In the genomic region with DNA sequence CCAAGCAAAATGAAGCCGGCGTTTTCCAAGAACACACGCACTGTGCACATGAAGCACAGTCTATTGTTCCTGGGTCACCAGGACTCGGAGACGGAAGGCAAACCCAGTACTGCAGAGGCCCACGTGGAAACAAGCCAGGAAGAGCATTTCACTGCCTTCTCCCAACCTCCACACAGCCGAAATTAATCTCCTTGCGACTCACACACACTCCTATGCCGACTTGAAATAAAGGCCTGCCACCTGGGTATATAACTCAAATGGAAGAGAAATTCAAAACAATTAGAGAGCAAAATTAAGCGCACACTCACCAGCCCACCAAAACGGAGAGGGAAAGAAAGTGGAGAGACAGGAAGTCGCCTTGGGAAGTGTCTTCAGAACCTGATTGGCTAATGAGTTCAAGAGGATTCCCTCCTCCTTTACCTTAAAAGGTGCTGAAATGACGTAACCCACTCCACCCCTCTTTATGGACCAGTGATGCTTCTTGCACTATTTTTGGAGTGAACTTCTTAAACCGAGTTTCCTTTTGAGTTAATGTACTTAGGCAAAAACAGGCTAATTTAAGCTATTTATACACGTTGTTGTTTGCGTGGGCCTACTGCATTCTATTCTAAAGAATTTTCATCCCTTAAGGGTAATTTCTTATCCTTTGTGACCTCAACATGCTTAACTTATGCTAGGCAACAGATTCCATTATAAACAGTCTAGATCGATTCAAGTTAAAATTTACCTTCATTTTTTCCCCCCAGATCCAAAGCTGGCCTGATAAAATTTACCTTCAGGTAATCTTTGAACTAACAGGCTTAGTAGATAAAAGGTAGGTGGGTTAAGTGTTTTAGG, we compare ENCODE assay signal across 8 cellular contexts. TPM values are rescaled to one million over a fixed set of nuclear protein-coding genes. Genes with fewer than 3 reads are reported as not detected.
DNase-seq lines count a peak whose midpoint lies in the region; ATAC-seq, FAIRE-seq and TF ChIP-seq lines count a peak whose summit lies in the region.

A gene with protein sequence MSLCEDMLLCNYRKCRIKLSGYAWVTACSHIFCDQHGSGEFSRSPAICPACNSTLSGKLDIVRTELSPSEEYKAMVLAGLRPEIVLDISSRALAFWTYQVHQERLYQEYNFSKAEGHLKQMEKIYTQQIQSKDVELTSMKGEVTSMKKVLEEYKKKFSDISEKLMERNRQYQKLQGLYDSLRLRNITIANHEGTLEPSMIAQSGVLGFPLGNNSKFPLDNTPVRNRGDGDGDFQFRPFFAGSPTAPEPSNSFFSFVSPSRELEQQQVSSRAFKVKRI (minus strand): TSS at position 334 of the 837 bp plus-strand sequence. CDS start 16,756 bp downstream, outside the sequence.

- ATAC-seq in HG02571 (IDR thresholded peaks at IDR 0.05; ENCODE audit: unreplicated experiment) (peak; percentile 98), Right ventricle myocardium inferior (peak; percentile 98), omental fat pad (ENCODE audit: low FRiP score) (peak; percentile 99)

- FAIRE-seq in GM12891 (lab: Jason Lieb, UNC): peak; percentile 87

- WGBS in adipose tissue, 3 donors: 0 to 3% (median 2%) methylated on average over 17 of the region's 17 CpGs

- no peaks in the 10 kb centered on the region for H3K9me3 ChIP-seq in vagina

- no peaks in the 10 kb centered on the region for H3K27me3 ChIP-seq in vagina

- TF ChIP-seq CTCF in omental fat pad (IDR thresholded peaks at IDR 0.05) (no peak), vagina (IDR thresholded peaks at IDR 0.05) (no peak)

- TF ChIP-seq POLR2A in GM12891 (IDR thresholded peaks at IDR 0.05; ENCODE audit: low read depth, low read length): peak; percentile 61
- TF ChIP-seq POLR2A in vagina (IDR thresholded peaks at IDR 0.05): peak in 1 of 2 donors; percentile 65

- peaks cover 18% of the 10 kb centered on the region for H3K4me1 ChIP-seq in vagina

- H3K36me3 ChIP-seq in vagina: no peaks in the 10 kb centered on the region

- DNase-seq in GM12891 (ENCODE audit: insufficient read length, low spot score) (peak; percentile 54), MV-4-11 (lab: John Stamatoyannopoulos, UW) (peak; percentile 95), SK-N-DZ (ENCODE audit: low spot score) (peak; percentile 88), Right ventricle myocardium inferior (ENCODE audit: missing footprints) (no peak), omental fat pad (ENCODE audit: low spot score) (no peak), vagina (ENCODE audit: extremely low spot score in 2 of 2) (peak in 1 of 2 donors; percentile 92)

- peak within 1 kb of the TSS; percentile 51 for H3K27ac ChIP-seq in adipose tissue (ENCODE audit: low read depth, low read length)
- peak within 1 kb of the TSS; percentile 87 for H3K27ac ChIP-seq in vagina

- peak within 1 kb of the TSS; percentile 63 to 68 for H3K4me3 ChIP-seq in vagina

- intact Hi-C loops in Right ventricle myocardium inferior (cut with DNase I) (loop anchor here (1.0 to 5.0 kb wide), 3 partner anchors 10 to 349 kb away; a partner anchor contains a TSS), vagina (cut with DNase I) (no loop called here)

TF ChIP-seq in GM12891, 5 proteins besides CTCF, POLR2A, EP300 and RAD21:
- TF ChIP-seq PAX5 (IDR thresholded peaks at IDR 0.05; ENCODE audit: insufficient read depth, low read length, severe bottlenecking) (no peak), TAF1 (IDR thresholded peaks at IDR 0.05; ENCODE audit: low read depth, low read length) (peak; percentile 63), POLR2AphosphoS5 (IDR thresholded peaks at IDR 0.05; ENCODE audit: low read depth, low read length) (peak; percentile 62; the same call in 1 of the 2 replicates), POU2F2 (IDR thresholded peaks at IDR 0.05; ENCODE audit: low read depth, low read length) (no peak), SPI1 (IDR thresholded peaks at IDR 0.05; ENCODE audit: low read depth, low read length) (peak; percentile 50)

RNA-seq across cellular contexts. Expression of the gene that starts here (rescaled TPM):
- 57.3 TPM for polyA plus RNA-seq in GM12891 (2012; ENCODE audit: low read depth, missing spikeins)
- 260 and 262 TPM in 2 replicates for polyA plus RNA-seq in SK-N-DZ (2014; cell fraction: cytosol; rRNA removed)
- polyA plus RNA-seq in SK-N-DZ (2014; cell fraction: nucleus; rRNA removed): 112 and 123 TPM in 2 replicates
- polyA plus RNA-seq in adipose tissue: 10 to 100 TPM; 27.7 to 59.4 (median 40.7) TPM
- 41.0 TPM for total RNA-seq in Right ventricle myocardium inferior
- 10 to 100 TPM; 30.8 to 49.7 (median 36.8) TPM for total RNA-seq in omental fat pad
- total RNA-seq in vagina: 38.5 TPM

Comparison
In these comparisons a context has a peak if more than half of its experiments do, and no peak if none do; other contexts are left out.
1. DNase-seq: peak in GM12891 (single experiment), MV-4-11 (single experiment) and SK-N-DZ (single experiment); none in Right ventricle myocardium inferior (single experiment) and omental fat pad (single experiment).
2. Peak in every context shown above with its lines, with median percentiles within 50 percentile points of each other: ATAC-seq.